Comparison of ENCODE assay signal across 17 cellular contexts in the genomic region with DNA sequence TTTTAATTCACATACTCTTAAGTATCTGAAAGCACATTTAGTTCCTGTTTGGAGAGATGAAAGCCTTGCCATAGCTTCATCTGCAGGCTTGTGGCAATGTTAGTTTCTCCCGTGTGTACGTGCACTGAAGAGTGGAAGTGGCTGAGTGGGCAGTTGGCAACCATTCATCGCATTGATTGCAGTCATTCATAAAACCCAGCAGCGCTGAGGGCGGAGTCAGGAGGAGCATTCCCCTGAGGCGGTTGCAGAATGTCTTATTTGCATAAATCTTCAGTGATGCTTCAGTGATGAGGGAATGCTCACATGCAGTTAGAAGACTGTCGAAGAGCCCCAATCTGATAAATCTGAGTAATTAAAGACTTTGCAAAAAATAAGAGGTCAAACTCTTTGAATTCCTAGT.
DNase-seq lines count a peak whose midpoint lies in the region; ATAC-seq and TF ChIP-seq lines count a peak whose summit lies in the region.
"Had no signal": no experiment of that assay in that cellular context is flagged by ENCODE, and none has a peak within 500 bp of the region (broad histone marks: within the 10 kb centered on the region; RNA-seq: fewer than 3 reads in every experiment).

No MANE protein-coding gene starts in this region.

- POLR2A ChIA-PET in naive thymus-derived CD4-positive, alpha-beta T cell (lab: Charles Lee) = no interaction called here

- no peaks in the 10 kb centered on the region for H3K9me3 ChIP-seq in naive thymus-derived CD4-positive, alpha-beta T cell (ENCODE audit: control insufficient read depth in 2 of 3, low read length in 3 of 3)
- H3K9me3 ChIP-seq in hepatocyte (ENCODE audit: low read depth) (no peaks in the 10 kb centered on the region), transverse colon (no peaks in the 10 kb centered on the region)
- H3K9me3 ChIP-seq: body of pancreas had no signal

- no peak overlapping the region for H3K27ac ChIP-seq in naive thymus-derived CD4-positive, alpha-beta T cell (ENCODE audit: low read depth, low read length)
- H3K27ac ChIP-seq in hepatocyte = no peak overlapping the region
- H3K27ac ChIP-seq in transverse colon = no peak overlapping the region
- H3K27ac ChIP-seq: 22Rv1, body of pancreas, neural progenitor cell had no signal

- no peak overlapping the region for H3K27ac Mint-ChIP-seq in naive thymus-derived CD4-positive, alpha-beta T cell
- H3K27ac Mint-ChIP-seq: activated CD4-positive, alpha-beta memory T cell treated with anti-CD3 and anti-CD28 coated beads, Interleukin-2, amount 10 ng/mL, durations not matched to agents 7 days and 5 days; CD8-positive, alpha-beta T cell; neural progenitor cell had no signal

- in situ Hi-C loops in transverse colon (cut with MboI; ENCODE audit: low pct_ligation_motif_present in 1 of 4, low pct_unique_long_range_greater_than_20kb in 1 of 4, low sequenced_read_pairs in 3 of 4) = no loop called here

- intact Hi-C loops in posterior cingulate gyrus (cut with DNase I) (no loop called here), transverse colon (cut with DNase I; ENCODE audit: low total_unique reads) (no loop called here)
- intact Hi-C loops in naive thymus-derived CD4-positive, alpha-beta T cell (cut with micrococcal nuclease) = no loop called here

- no peaks in the 10 kb centered on the region for H3K9me2 ChIP-seq in hepatocyte (replicated peaks; ENCODE audit: insufficient read depth)

- H3K27me3 Mint-ChIP-seq in naive thymus-derived CD4-positive, alpha-beta T cell = no peaks in the 10 kb centered on the region
- H3K27me3 Mint-ChIP-seq: activated CD4-positive, alpha-beta memory T cell treated with anti-CD3 and anti-CD28 coated beads, Interleukin-2, amount 10 ng/mL, durations not matched to agents 7 days and 5 days had no signal

- TF ChIP-seq EP300 in transverse colon (IDR thresholded peaks at IDR 0.05; ENCODE audit: low read depth) = no peak

- H2AFZ ChIP-seq in hepatocyte = no peak overlapping the region
- H2AFZ ChIP-seq: neural progenitor cell had no signal

- no peak overlapping the region for H3K4me3 Mint-ChIP-seq in naive thymus-derived CD4-positive, alpha-beta T cell
- H3K4me3 Mint-ChIP-seq: activated CD4-positive, alpha-beta memory T cell treated with anti-CD3 and anti-CD28 coated beads, Interleukin-2, amount 10 ng/mL, durations not matched to agents 7 days and 5 days; CD8-positive, alpha-beta T cell; neural progenitor cell had no signal

- no peaks in the 10 kb centered on the region for H3K36me3 Mint-ChIP-seq in naive thymus-derived CD4-positive, alpha-beta T cell
- H3K36me3 Mint-ChIP-seq: CD8-positive, alpha-beta T cell; neural progenitor cell had no signal

- H3K36me3 ChIP-seq in naive thymus-derived CD4-positive, alpha-beta T cell (ENCODE audit: control insufficient read depth in 2 of 3, insufficient read depth in 3 of 3, low read length in 3 of 3) = no peaks in the 10 kb centered on the region
- no peaks in the 10 kb centered on the region for H3K36me3 ChIP-seq in hepatocyte (replicated peaks; ENCODE audit: insufficient read depth, low read depth)
- no peaks in the 10 kb centered on the region for H3K36me3 ChIP-seq in transverse colon
- H3K36me3 ChIP-seq: neural progenitor cell had no signal

- no peak overlapping the region for H3K4me2 ChIP-seq in hepatocyte
- H3K4me2 ChIP-seq: neural progenitor cell had no signal

- no peak overlapping the region for H3K4me3 ChIP-seq in naive thymus-derived CD4-positive, alpha-beta T cell (ENCODE audit: low read length)
- no peak overlapping the region for H3K4me3 ChIP-seq in hepatocyte
- no peak overlapping the region for H3K4me3 ChIP-seq in transverse colon
- H3K4me3 ChIP-seq: body of pancreas, neural progenitor cell had no signal

- DNase-seq in DMS 273 (lab: John Stamatoyannopoulos, UW; ENCODE audit: unreplicated experiment) = peak; percentile 27
- DNase-seq in DMS 273 treated with DMSO at 0.1 percent for 48 hours (lab: John Stamatoyannopoulos, UW) = no peak
- peak; percentile 20 for DNase-seq in RPMI8226
- peak in 9 of 10 donors; percentile 12 to 90 (median 52) for DNase-seq in posterior cingulate gyrus
- no peak for DNase-seq in naive thymus-derived CD4-positive, alpha-beta T cell
- no peak for DNase-seq in hepatocyte (ENCODE audit: low spot score)
- no peak for DNase-seq in transverse colon
- DNase-seq: activated CD4-positive, alpha-beta memory T cell treated with anti-CD3 and anti-CD28 coated beads, Interleukin-2, amount 10 ng/mL, durations not matched to agents 7 days and 5 days; activated effector memory CD4-positive, alpha-beta T cell treated with Interleukin-2 at 50 U/mL for 16 hours; body of pancreas; CD8-positive, alpha-beta T cell; NCI-H510A treated with DMSO at 0.1 percent for 48 hours; Right ventricle myocardium superior; small intestine had no signal

- H3K9me3 Mint-ChIP-seq in naive thymus-derived CD4-positive, alpha-beta T cell = peaks cover 0 to 21% (median 1%) of the 10 kb centered on the region in 11 donors
- H3K9me3 Mint-ChIP-seq: activated CD4-positive, alpha-beta memory T cell treated with anti-CD3 and anti-CD28 coated beads, Interleukin-2, amount 10 ng/mL, durations not matched to agents 7 days and 5 days; neural progenitor cell had no signal

- H3K27me3 ChIP-seq in naive thymus-derived CD4-positive, alpha-beta T cell (ENCODE audit: control insufficient read depth in 2 of 2, insufficient read depth in 2 of 2, low read length in 2 of 2) = no peaks in the 10 kb centered on the region
- H3K27me3 ChIP-seq in hepatocyte = no peaks in the 10 kb centered on the region
- no peaks in the 10 kb centered on the region for H3K27me3 ChIP-seq in transverse colon
- H3K27me3 ChIP-seq: body of pancreas, neural progenitor cell had no signal

- TF ChIP-seq POLR2A in transverse colon (IDR thresholded peaks at IDR 0.05) = no peak

- CTCF ChIA-PET in naive thymus-derived CD4-positive, alpha-beta T cell (lab: Charles Lee) = no interaction called here

- WGBS in hepatocyte (ENCODE audit: low lambda C conversion rate, missing lambda C conversion rate) = 90% methylated on average over 7 of the region's 7 CpGs
- WGBS in transverse colon (ENCODE audit: low coverage in 1 of 2), 2 donors = 72 to 84% methylated on average over 6 to 7 of the region's 7 CpGs

- TF ChIP-seq CTCF in hepatocyte (IDR thresholded peaks at IDR 0.05; ENCODE audit: poor library complexity) (no peak), transverse colon (IDR thresholded peaks at IDR 0.05) (no peak)

- H3K4me1 Mint-ChIP-seq in naive thymus-derived CD4-positive, alpha-beta T cell = no peaks in the 10 kb centered on the region
- H3K4me1 Mint-ChIP-seq: activated CD4-positive, alpha-beta memory T cell treated with anti-CD3 and anti-CD28 coated beads, Interleukin-2, amount 10 ng/mL, durations not matched to agents 7 days and 5 days; neural progenitor cell had no signal

- H3K4me1 ChIP-seq in naive thymus-derived CD4-positive, alpha-beta T cell (ENCODE audit: control insufficient read depth in 2 of 2, insufficient read depth in 2 of 2, low read length in 2 of 2) = no peaks in the 10 kb centered on the region
- H3K4me1 ChIP-seq in hepatocyte (ENCODE audit: insufficient read depth) (no peaks in the 10 kb centered on the region), transverse colon (no peaks in the 10 kb centered on the region)
- H3K4me1 ChIP-seq: body of pancreas, neural progenitor cell had no signal

- H4K20me1 ChIP-seq in hepatocyte (ENCODE audit: insufficient read depth, poor library complexity, severe bottlenecking) = no peaks in the 10 kb centered on the region

- ATAC-seq in HG02870 (IDR thresholded peaks at IDR 0.05; ENCODE audit: unreplicated experiment) = peak; percentile 71
- ATAC-seq in naive thymus-derived CD4-positive, alpha-beta T cell = no peak
- ATAC-seq: body of pancreas; CD8-positive, alpha-beta T cell had no signal

- H3K79me2 ChIP-seq in hepatocyte = no peaks in the 10 kb centered on the region

Comparison
In these comparisons a context has a peak if more than half of its experiments do, and no peak if none do; other contexts are left out.
1. DNase-seq: peak in DMS 273 (single experiment), RPMI8226 (single experiment) and posterior cingulate gyrus (9 of 10); none in DMS 273 treated with DMSO at 0.1 percent for 48 hours (single experiment), naive thymus-derived CD4-positive, alpha-beta T cell (0 of 9), hepatocyte (single experiment) and transverse colon (single experiment).